Comparison of ENCODE assay signal across 23 cellular contexts in the genomic region with DNA sequence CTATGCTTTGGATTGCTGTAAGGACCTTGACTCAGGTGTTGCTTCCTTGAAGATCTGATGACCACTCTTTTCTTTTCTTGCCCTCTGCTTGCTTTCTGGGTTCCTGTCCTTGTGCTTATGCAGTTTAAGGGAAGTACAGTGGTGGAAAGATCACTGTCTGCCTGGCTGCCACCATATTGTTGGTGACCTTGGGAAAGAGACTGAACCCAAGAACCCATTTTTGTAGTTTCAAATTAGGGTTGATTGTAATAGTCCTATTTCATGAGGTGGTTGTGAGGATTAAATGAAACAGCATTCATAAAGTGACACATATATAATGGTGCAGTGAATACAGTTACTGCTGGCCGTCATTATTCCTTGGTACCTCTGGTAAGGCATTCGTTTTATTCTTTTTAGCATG. TPM values are rescaled to one million over a fixed set of nuclear protein-coding genes. Genes with fewer than 3 reads are reported as not detected.
DNase-seq lines count a peak whose midpoint lies in the region; ATAC-seq and TF ChIP-seq lines count a peak whose summit lies in the region.
"Had no signal": no experiment of that assay in that cellular context is flagged by ENCODE, and none has a peak within 500 bp of the region (broad histone marks: within the 10 kb centered on the region; RNA-seq: fewer than 3 reads in every experiment).

No MANE protein-coding gene starts in this region.

- H3K9me3 Mint-ChIP-seq in MCF 10A (ENCODE audit: unreplicated experiment) (no peaks in the 10 kb centered on the region), HFFc6 (no peaks in the 10 kb centered on the region)
- H3K9me3 Mint-ChIP-seq in stimulated activated memory B cell treated with anti-CD40 and anti-IgM and Interleukin-4, amounts not matched to agents 10 μg/mL and 1 μg/mL and 100 μg/mL, for 72 hours = no peaks in the 10 kb centered on the region
- H3K9me3 Mint-ChIP-seq: activated T-helper 1 cell treated with anti-CD3 and anti-CD28 coated beads, Interleukin-12 subunit alpha, Interleukin-12 subunit beta, Interleukin-2, Interleukin-4 antibody, amounts not matched to agents 30 ng/mL and 10 ng/mL and 1 ng/mL, durations not matched to agents 14 hours and 24 hours and 36 hours; mesothelial cell of epicardium; nephron progenitor cell had no signal

- no peak overlapping the region for H3K27ac ChIP-seq in breast epithelium
- H3K27ac ChIP-seq in RWPE2 (ENCODE audit: poor library complexity, severe bottlenecking) = peak overlapping the region; percentile 94
- H3K27ac ChIP-seq in hepatocyte = peak overlapping the region; percentile 79
- H3K27ac ChIP-seq: prostate gland had no signal

- POLR2A ChIA-PET in MCF 10A (lab: Yijun Ruan, JAX) = interaction anchor here (0.7 to 5.1 kb wide), 3 partner anchors 39 to 221 kb away, joined by 3 to 73 read pairs (median 3); partner anchors contain the start of gene MAP4K4

- H3K4me1 Mint-ChIP-seq in MCF 10A (ENCODE audit: insufficient read depth, unreplicated experiment) (peaks cover 68% of the 10 kb centered on the region), HFFc6 (ENCODE audit: low read depth) (peaks cover 92% of the 10 kb centered on the region)
- H3K4me1 Mint-ChIP-seq in stimulated activated memory B cell treated with anti-CD40 and anti-IgM and Interleukin-4, amounts not matched to agents 10 μg/mL and 1 μg/mL and 100 μg/mL, for 72 hours = peaks cover 85% of the 10 kb centered on the region

- no peaks in the 10 kb centered on the region for H3K9me3 ChIP-seq in breast epithelium
- H3K9me3 ChIP-seq in RWPE2 (ENCODE audit: severe bottlenecking) = no peaks in the 10 kb centered on the region
- H3K9me3 ChIP-seq in hepatocyte (ENCODE audit: low read depth) = no peaks in the 10 kb centered on the region
- H3K9me3 ChIP-seq: prostate gland had no signal

- H3K4me2 ChIP-seq in hepatocyte = no peak overlapping the region

- 97% methylated on average over 2 of the region's 2 CpGs for WGBS in hepatocyte (ENCODE audit: low lambda C conversion rate, missing lambda C conversion rate)

- H3K36me3 ChIP-seq in breast epithelium (no peaks in the 10 kb centered on the region), RWPE2 (ENCODE audit: low read depth) (no peaks in the 10 kb centered on the region), hepatocyte (replicated peaks; ENCODE audit: insufficient read depth, low read depth) (no peaks in the 10 kb centered on the region)
- H3K36me3 ChIP-seq: prostate gland had no signal

- H4K20me1 ChIP-seq in hepatocyte (ENCODE audit: insufficient read depth, poor library complexity, severe bottlenecking) = peaks cover 71% of the 10 kb centered on the region

- H3K27me3 Mint-ChIP-seq in MCF 10A (ENCODE audit: insufficient read depth, unreplicated experiment) (no peaks in the 10 kb centered on the region), HFFc6 (ENCODE audit: insufficient read depth) (no peaks in the 10 kb centered on the region)
- no peaks in the 10 kb centered on the region for H3K27me3 Mint-ChIP-seq in stimulated activated memory B cell treated with anti-CD40 and anti-IgM and Interleukin-4, amounts not matched to agents 10 μg/mL and 1 μg/mL and 100 μg/mL, for 72 hours

- no peak overlapping the region for H3K4me3 ChIP-seq in breast epithelium
- no peak overlapping the region for H3K4me3 ChIP-seq in RWPE2 (ENCODE audit: severe bottlenecking)
- H3K4me3 ChIP-seq in hepatocyte = no peak overlapping the region
- H3K4me3 ChIP-seq: BLaER1 treated with 17β-estradiol and CSF1 and Interleukin-3, amounts not matched to agents 10 nM and 100 nM; prostate gland had no signal

- H3K27ac Mint-ChIP-seq in MCF 10A (ENCODE audit: low read depth, unreplicated experiment) (peak overlapping the region; percentile 83), HFFc6 (no peak overlapping the region)
- peak overlapping the region; percentile 64 for H3K27ac Mint-ChIP-seq in stimulated activated memory B cell treated with anti-CD40 and anti-IgM and Interleukin-4, amounts not matched to agents 10 μg/mL and 1 μg/mL and 100 μg/mL, for 72 hours
- H3K27ac Mint-ChIP-seq: activated T-helper 1 cell treated with anti-CD3 and anti-CD28 coated beads, Interleukin-12 subunit alpha, Interleukin-12 subunit beta, Interleukin-2, Interleukin-4 antibody, amounts not matched to agents 30 ng/mL and 10 ng/mL and 1 ng/mL, durations not matched to agents 14 hours and 24 hours and 36 hours; mesothelial cell of epicardium; nephron progenitor cell had no signal

- H3K4me1 ChIP-seq in breast epithelium = peaks cover 6 to 16% of the 10 kb centered on the region in 2 donors
- H3K4me1 ChIP-seq in RWPE2 (ENCODE audit: insufficient read depth, poor library complexity, severe bottlenecking) = peaks cover 88% of the 10 kb centered on the region
- peaks cover 57% of the 10 kb centered on the region for H3K4me1 ChIP-seq in hepatocyte (ENCODE audit: insufficient read depth)

- peaks cover 6% of the 10 kb centered on the region for H3K36me3 Mint-ChIP-seq in MCF 10A (ENCODE audit: insufficient read depth, unreplicated experiment)
- H3K36me3 Mint-ChIP-seq in stimulated activated memory B cell treated with anti-CD40 and anti-IgM and Interleukin-4, amounts not matched to agents 10 μg/mL and 1 μg/mL and 100 μg/mL, for 72 hours = peaks cover 6% of the 10 kb centered on the region
- H3K36me3 Mint-ChIP-seq in HFFc6 (ENCODE audit: low read depth) = peaks cover 10% of the 10 kb centered on the region; the same call in 1 of the 2 replicates
- H3K36me3 Mint-ChIP-seq: mesothelial cell of epicardium had no signal

- no peaks in the 10 kb centered on the region for H3K9me2 ChIP-seq in hepatocyte (replicated peaks; ENCODE audit: insufficient read depth)

- no peak for ATAC-seq in RWPE2 (ENCODE audit: low read depth)
- ATAC-seq in stimulated activated memory B cell treated with anti-CD40 and anti-IgM and Interleukin-4, amounts not matched to agents 10 μg/mL and 1 μg/mL and 100 μg/mL, for 72 hours = no peak

- CTCF ChIA-PET in MCF 10A (lab: Yijun Ruan, JAX) = no interaction called here

- H3K27me3 ChIP-seq in breast epithelium (no peaks in the 10 kb centered on the region), RWPE2 (ENCODE audit: insufficient read depth, poor library complexity, severe bottlenecking) (no peaks in the 10 kb centered on the region), hepatocyte (no peaks in the 10 kb centered on the region)
- H3K27me3 ChIP-seq: BLaER1 treated with 17β-estradiol and CSF1 and Interleukin-3, amounts not matched to agents 10 nM and 100 nM had no signal

- BruUV-seq in MCF 10A (replicated peaks; lab: Mats Ljungman, UMichigan) = no TSS peak

- intact Hi-C loops in MCF 10A (cut with micrococcal nuclease) = no loop called here
- intact Hi-C loops in breast epithelium (cut with DNase I; ENCODE audit: low total_unique reads) = no loop called here

- no peak for TF ChIP-seq CTCF in MCF 10A (IDR thresholded peaks at IDR 0.05; ENCODE audit: unreplicated experiment)
- no peak for TF ChIP-seq CTCF in breast epithelium (IDR thresholded peaks at IDR 0.05)
- TF ChIP-seq CTCF in RWPE2 (IDR thresholded peaks at IDR 0.05; ENCODE audit: poor library complexity, severe bottlenecking) = no peak
- no peak for TF ChIP-seq CTCF in hepatocyte (IDR thresholded peaks at IDR 0.05; ENCODE audit: poor library complexity)
- no peak for TF ChIP-seq CTCF in HFFc6 (IDR thresholded peaks at IDR 0.05)

- no peak for DNase-seq in MCF 10A (ENCODE audit: unreplicated experiment)
- no peak for DNase-seq in breast epithelium (ENCODE audit: low spot score in 2 of 2)
- DNase-seq in RWPE2 (ENCODE audit: low spot score) = no peak
- DNase-seq in hepatocyte (ENCODE audit: low spot score) = no peak
- DNase-seq in GM19238 (ENCODE audit: insufficient read length, low spot score) = no peak
- no peak for DNase-seq in MV-4-11 (lab: John Stamatoyannopoulos, UW)
- DNase-seq in HFFc6 = no peak
- DNase-seq: activated CD4-positive, alpha-beta T cell treated with anti-CD3 and anti-CD28 coated beads for 1 hour; dermis blood vessel endothelial cell; DMS 273 treated with DMSO at 0.1 percent for 48 hours; foreskin fibroblast; MM.1S; NCI-H146; NCI-H2171 treated with DMSO at 0.1 percent for 48 hours; NCI-H526 treated with DMSO at 0.1 percent for 48 hours; nephron progenitor cell; SHP77; stimulated activated CD4-positive, alpha-beta T cell treated with anti-CD3 and anti-CD28 coated beads, Interleukin-4, amount 100 ng/mL, for 1 hour had no signal

- peaks cover 91% of the 10 kb centered on the region for H3K79me2 ChIP-seq in hepatocyte

- TF ChIP-seq POLR2A in breast epithelium (IDR thresholded peaks at IDR 0.05) = no peak

- no peak overlapping the region for H3K4me3 Mint-ChIP-seq in MCF 10A (ENCODE audit: unreplicated experiment)
- H3K4me3 Mint-ChIP-seq in stimulated activated memory B cell treated with anti-CD40 and anti-IgM and Interleukin-4, amounts not matched to agents 10 μg/mL and 1 μg/mL and 100 μg/mL, for 72 hours = no peak overlapping the region
- H3K4me3 Mint-ChIP-seq in HFFc6 = no peak overlapping the region
- H3K4me3 Mint-ChIP-seq: activated T-helper 1 cell treated with anti-CD3 and anti-CD28 coated beads, Interleukin-12 subunit alpha, Interleukin-12 subunit beta, Interleukin-2, Interleukin-4 antibody, amounts not matched to agents 30 ng/mL and 10 ng/mL and 1 ng/mL, durations not matched to agents 14 hours and 24 hours and 36 hours; mesothelial cell of epicardium; nephron progenitor cell had no signal

- H2AFZ ChIP-seq in hepatocyte = no peak overlapping the region

RNA-seq across cellular contexts. Expression of gene MAP4K4, which starts 41.1 kb away (rescaled TPM):
- total RNA-seq in MCF 10A (2022) (143 and 162 TPM in 2 replicates), breast epithelium (10 to 100 TPM; 62.1 to 89.1 (median 74.7) TPM), hepatocyte (75.5 and 84.4 TPM in 2 replicates)
- polyA plus RNA-seq in hepatocyte = 59.1 and 60.6 TPM in 2 replicates
- total RNA-seq in HFFc6 (2021; fragmentation: NEBNext Ultra II Directional; extraction: Animal tissue kit (Norgen Biotek cat#: 25700)) = 100 to 1,000 TPM; 103 to 124 (median 121) TPM

Comparison
In these comparisons a context has a peak if more than half of its experiments do, and no peak if none do; other contexts are left out.
1. H3K27ac ChIP-seq: peak in RWPE2 (single experiment) and hepatocyte (single experiment); none in breast epithelium (0 of 2).